In the genomic region with DNA sequence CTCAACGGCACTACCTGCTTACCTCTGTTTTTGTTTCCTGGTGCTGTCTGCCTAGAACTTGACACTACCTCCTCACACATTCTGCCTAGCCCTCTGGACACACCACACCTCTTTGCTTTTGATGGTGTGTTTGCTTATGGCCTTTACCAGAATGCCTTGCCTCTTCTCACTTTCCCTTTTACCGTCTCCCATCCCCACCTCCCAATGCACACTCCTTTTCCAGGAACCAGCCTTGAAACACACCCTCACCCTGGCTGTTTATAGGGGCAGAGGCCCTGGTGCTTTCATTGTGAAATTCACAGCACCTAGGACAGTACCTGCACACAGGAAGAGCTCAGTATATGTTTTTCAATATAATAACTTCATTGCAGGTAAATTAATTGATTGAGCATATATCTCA, we compare ENCODE assay signal across 24 cellular contexts.
"Had no signal": no experiment of that assay in that cellular context is flagged by ENCODE, and none has a peak within 500 bp of the region (broad histone marks: within the 10 kb centered on the region; RNA-seq: fewer than 3 reads in every experiment).

No MANE protein-coding gene starts in this region.

- H3K9me3 ChIP-seq: adrenal gland had no signal

- H3K4me1 Mint-ChIP-seq: activated B cell treated with CpG ODN at 0.5 μM for 24 hours; activated CD4-positive, alpha-beta memory T cell treated with anti-CD3 and anti-CD28 coated beads, Interleukin-2, amount 10 ng/mL, durations not matched to agents 7 days and 5 days; activated naive CD4-positive, alpha-beta T cell treated with anti-CD3 and anti-CD28 coated beads, Interleukin-2, amount 10 ng/mL, durations not matched to agents 7 days and 5 days; activated T-helper 17 cell treated with anti-CD3 and anti-CD28 coated beads, Interleukin-2, amount 50 U/mL, for 72 hours had no signal

- H3K27ac Mint-ChIP-seq: activated B cell treated with CpG ODN at 0.5 μM for 24 hours; activated CD4-positive, alpha-beta memory T cell treated with anti-CD3 and anti-CD28 coated beads, Interleukin-2, amount 10 ng/mL, durations not matched to agents 7 days and 5 days; activated naive CD4-positive, alpha-beta T cell treated with anti-CD3 and anti-CD28 coated beads, Interleukin-2, amount 10 ng/mL, durations not matched to agents 7 days and 5 days; activated naive CD8-positive, alpha-beta T cell treated with anti-CD3 and anti-CD28 coated beads for 36 hours; activated T-helper 17 cell treated with anti-CD3 and anti-CD28 coated beads, Interleukin-2, amount 50 U/mL, for 72 hours; T-helper 1 cell treated with Interleukin-12 subunit alpha and Interleukin-12 subunit beta and Interleukin-4 antibody, amounts not matched to agents 30 μg/mL and 1 μg/mL, for 36 hours had no signal

- FAIRE-seq: RCC 7860 had no signal

- H3K27me3 ChIP-seq: adrenal gland had no signal

- H3K9me3 Mint-ChIP-seq: activated B cell treated with CpG ODN at 0.5 μM for 24 hours; activated CD4-positive, alpha-beta memory T cell treated with anti-CD3 and anti-CD28 coated beads, Interleukin-2, amount 10 ng/mL, durations not matched to agents 7 days and 5 days; activated naive CD8-positive, alpha-beta T cell treated with anti-CD3 and anti-CD28 coated beads for 36 hours; activated T-helper 17 cell treated with anti-CD3 and anti-CD28 coated beads, Interleukin-2, amount 50 U/mL, for 72 hours; T-helper 1 cell treated with Interleukin-12 subunit alpha and Interleukin-12 subunit beta and Interleukin-4 antibody, amounts not matched to agents 30 μg/mL and 1 μg/mL, for 36 hours had no signal

- H3K27me3 Mint-ChIP-seq: activated B cell treated with CpG ODN at 0.5 μM for 24 hours; activated CD4-positive, alpha-beta memory T cell treated with anti-CD3 and anti-CD28 coated beads, Interleukin-2, amount 10 ng/mL, durations not matched to agents 7 days and 5 days; activated naive CD4-positive, alpha-beta T cell treated with anti-CD3 and anti-CD28 coated beads, Interleukin-2, amount 10 ng/mL, durations not matched to agents 7 days and 5 days; activated naive CD8-positive, alpha-beta T cell treated with anti-CD3 and anti-CD28 coated beads for 36 hours; activated T-helper 17 cell treated with anti-CD3 and anti-CD28 coated beads, Interleukin-2, amount 50 U/mL, for 72 hours had no signal

- H3K36me3 ChIP-seq: adrenal gland had no signal

- H3K4me1 ChIP-seq: adrenal gland had no signal

- H3K4me3 Mint-ChIP-seq: activated B cell treated with CpG ODN at 0.5 μM for 24 hours; activated CD4-positive, alpha-beta memory T cell treated with anti-CD3 and anti-CD28 coated beads, Interleukin-2, amount 10 ng/mL, durations not matched to agents 7 days and 5 days; activated naive CD4-positive, alpha-beta T cell treated with anti-CD3 and anti-CD28 coated beads, Interleukin-2, amount 10 ng/mL, durations not matched to agents 7 days and 5 days; activated naive CD8-positive, alpha-beta T cell treated with anti-CD3 and anti-CD28 coated beads for 36 hours; activated T-helper 17 cell treated with anti-CD3 and anti-CD28 coated beads, Interleukin-2, amount 50 U/mL, for 72 hours; T-helper 1 cell treated with Interleukin-12 subunit alpha and Interleukin-12 subunit beta and Interleukin-4 antibody, amounts not matched to agents 30 μg/mL and 1 μg/mL, for 36 hours had no signal

- DNase-seq: activated B cell treated with CpG ODN at 0.5 μM for 24 hours; activated CD4-positive, alpha-beta memory T cell treated with anti-CD3 and anti-CD28 coated beads, Interleukin-2, amount 10 ng/mL, durations not matched to agents 7 days and 5 days; activated CD4-positive, alpha-beta T cell treated with anti-CD3 and anti-CD28 coated beads for 1 hour; activated CD4-positive, alpha-beta T cell treated with anti-CD3 and anti-CD28 coated beads, Interleukin-2, amount 50 U/mL, for 1 hour; activated gamma-delta T cell; activated naive CD4-positive, alpha-beta T cell treated with anti-CD3 and anti-CD28 coated beads, Interleukin-2, amount 10 ng/mL, durations not matched to agents 7 days and 5 days; activated naive CD8-positive, alpha-beta T cell treated with anti-CD3 and anti-CD28 coated beads for 36 hours; activated T-cell treated with anti-CD3 and anti-CD28 coated beads for 4 hours; activated T-cell treated with anti-CD3 and anti-CD28 coated beads, Interleukin-2, amount 50 U/mL, for 48 hours; adrenal gland; anterior cingulate cortex; IMR-90; KG1; NCI-H1048; NCI-H1930; NCI-H2171; NCI-H345; NCI-H510A treated with DMSO at 0.1 percent for 48 hours; NCI-H69; NK-92 treated with Interleukin-12 subunit alpha and Interleukin-12 subunit beta, amount 100 ng/mL, for 24 hours; SHP77 had no signal

- H3K27ac ChIP-seq: adrenal gland had no signal

- H3K4me3 ChIP-seq: adrenal gland had no signal
